ENCODE assay signal across 29 cellular contexts in the genomic region with DNA sequence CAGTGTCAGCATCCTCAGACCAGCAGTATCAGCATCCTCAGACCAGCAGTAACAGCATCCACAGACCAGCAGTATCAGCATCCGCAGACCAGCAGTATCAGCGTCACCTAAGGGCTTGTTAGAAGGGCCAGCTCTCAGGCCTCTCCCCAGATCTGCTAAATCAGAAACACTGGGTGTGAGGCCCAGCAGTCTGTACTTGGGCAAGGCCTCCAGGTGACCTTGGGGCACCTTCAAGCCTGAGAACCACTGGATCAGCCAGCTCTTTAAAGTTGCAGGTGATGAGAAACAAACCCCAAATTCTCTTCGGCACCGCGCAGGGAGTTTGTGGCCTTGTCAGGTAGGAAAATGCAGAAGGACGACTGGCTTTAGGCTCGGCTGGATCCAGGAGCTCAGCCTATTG.
"Had no signal": no experiment of that assay in that cellular context is flagged by ENCODE, and none has a peak within 500 bp of the region (broad histone marks: within the 10 kb centered on the region; RNA-seq: fewer than 3 reads in every experiment).

No MANE protein-coding gene starts in this region.

- H3K4me1 Mint-ChIP-seq: naive thymus-derived CD8-positive, alpha-beta T cell; nephron; neural crest cell had no signal

- H3K4me3 Mint-ChIP-seq: naive thymus-derived CD8-positive, alpha-beta T cell; nephron; neural crest cell; stimulated activated naive CD8-positive, alpha-beta T cell treated with anti-CD3 and anti-CD28 coated beads, Interleukin-15, Interleukin-2, amounts not matched to agents 100 ng/mL and 50 ng/mL, for 24 hours had no signal

- H3K4me1 ChIP-seq: left lung, lower lobe of right lung, pancreas, prostate gland, suprapubic skin, tibial artery, uterus had no signal

- H3K27ac Mint-ChIP-seq: naive thymus-derived CD8-positive, alpha-beta T cell; nephron; stimulated activated naive CD8-positive, alpha-beta T cell treated with anti-CD3 and anti-CD28 coated beads, Interleukin-15, Interleukin-2, amounts not matched to agents 100 ng/mL and 50 ng/mL, for 24 hours had no signal

- H3K27ac ChIP-seq: left lung, lower lobe of right lung, pancreas, prostate gland, skin epidermis, suprapubic skin, thoracic aorta, tibial artery, uterus had no signal

- ATAC-seq: left colon; left lung; lower lobe of right lung; naive thymus-derived CD8-positive, alpha-beta T cell; pancreas; right cardiac atrium; sciatic nerve had no signal

- H3K27me3 Mint-ChIP-seq: stimulated activated naive CD8-positive, alpha-beta T cell treated with anti-CD3 and anti-CD28 coated beads, Interleukin-15, Interleukin-2, amounts not matched to agents 100 ng/mL and 50 ng/mL, for 24 hours had no signal

- H3K4me3 ChIP-seq: left lung, lower lobe of right lung, pancreas, prostate gland, skin epidermis, suprapubic skin, thoracic aorta, tibial artery, uterus had no signal

- H3K9me3 ChIP-seq: left lung, lower lobe of right lung, pancreas, prostate gland, suprapubic skin, thoracic aorta, tibial artery, uterus had no signal

- DNase-seq: hippocampal formation; kidney; left colon; left lung; lower lobe of right lung; mammary epithelial cell; mesenchymal stem cell; naive thymus-derived CD8-positive, alpha-beta T cell; nucleus accumbens; pancreas; posterior cingulate gyrus; retina; right cardiac atrium; stimulated activated CD4-positive, alpha-beta T cell treated with anti-CD3 and anti-CD28 coated beads, Interleukin-12 subunit alpha, Interleukin-12 subunit beta, amount 100 ng/mL, for 4 hours; stimulated activated CD4-positive, alpha-beta T cell treated with anti-CD3 and anti-CD28 coated beads, Interleukin-15, amount 100 ng/mL, for 24 hours; stimulated activated CD4-positive, alpha-beta T cell treated with anti-CD3 and anti-CD28 coated beads, Interleukin-2, amount 100 ng/mL, for 24 hours; stimulated activated CD4-positive, alpha-beta T cell treated with anti-CD3 and anti-CD28 coated beads, Interleukin-4, amount 100 ng/mL, for 1 hour; stimulated activated naive CD4-positive, alpha-beta T cell; tibial artery; trophoblast cell; uterus had no signal

- H3K36me3 ChIP-seq: left lung, lower lobe of right lung, pancreas, prostate gland, suprapubic skin, thoracic aorta, tibial artery, uterus had no signal

- H3K27me3 ChIP-seq: suprapubic skin, uterus had no signal

- H3K9me3 Mint-ChIP-seq: neural crest cell; stimulated activated naive CD8-positive, alpha-beta T cell treated with anti-CD3 and anti-CD28 coated beads, Interleukin-15, Interleukin-2, amounts not matched to agents 100 ng/mL and 50 ng/mL, for 24 hours had no signal
